ENCODE assay signal across 2 cellular contexts in genomic region chr19:33444238-33444992, GRCh38.
TF ChIP-seq lines count a peak whose summit lies in the region.

No MANE protein-coding gene starts in this region.

TF ChIP-seq in GM23338, 12 proteins besides CTCF, POLR2A, EP300 and RAD21 (continued from another document):
- no peak for TF ChIP-seq ZNF462 (CRISPR knock-in tag; IDR thresholded peaks at IDR 0.05)
- TF ChIP-seq ZNF114 (CRISPR knock-in tag; IDR thresholded peaks at IDR 0.05), result no peak
- TF ChIP-seq EZH2phosphoT487 (IDR thresholded peaks at IDR 0.05; ENCODE audit: unreplicated experiment), result no peak
- no peak for TF ChIP-seq STAT1 (IDR thresholded peaks at IDR 0.05; ENCODE audit: unreplicated experiment)
- TF ChIP-seq JUNB (IDR thresholded peaks at IDR 0.05; ENCODE audit: unreplicated experiment), result no peak
- no peak for TF ChIP-seq REST (IDR thresholded peaks at IDR 0.05; ENCODE audit: unreplicated experiment)

TF ChIP-seq in HEK293, 187 proteins besides CTCF, POLR2A, EP300 and RAD21 (continued from another document):
- no peak for TF ChIP-seq HIC1 (tag by site-specific recombination; IDR thresholded peaks at IDR 0.05)
- TF ChIP-seq ZSCAN5A (tag by site-specific recombination; IDR thresholded peaks at IDR 0.05), result no peak
- no peak for TF ChIP-seq GLI2 (tag by site-specific recombination; IDR thresholded peaks at IDR 0.05; ENCODE audit: borderline replicate concordance, low read depth)
- TF ChIP-seq GLI4 (tag by site-specific recombination; IDR thresholded peaks at IDR 0.05), result no peak
- no peak for TF ChIP-seq ZNF645 (tag by site-specific recombination; IDR thresholded peaks at IDR 0.05)
- TF ChIP-seq ZNF530 (tag by site-specific recombination; IDR thresholded peaks at IDR 0.05; ENCODE audit: low read depth), result no peak
- TF ChIP-seq ZNF223 (tag by site-specific recombination; IDR thresholded peaks at IDR 0.05), result no peak
- no peak for TF ChIP-seq ZNF138 (tag by site-specific recombination; IDR thresholded peaks at IDR 0.05; ENCODE audit: borderline replicate concordance)
- TF ChIP-seq EGR2 (tag by site-specific recombination; IDR thresholded peaks at IDR 0.05; ENCODE audit: low read depth), result 0 out of 2 replicates have a peak, but pooled peaks have one; percentile 7
- TF ChIP-seq ZNF701 (tag by site-specific recombination; IDR thresholded peaks at IDR 0.05), result no peak
- peak; percentile 57 for TF ChIP-seq GLIS2 (tag by site-specific recombination; IDR thresholded peaks at IDR 0.05)
- no peak for TF ChIP-seq ZNF549 (tag by site-specific recombination; IDR thresholded peaks at IDR 0.05)
- no peak for TF ChIP-seq ZNF654 (tag by site-specific recombination; IDR thresholded peaks at IDR 0.05; ENCODE audit: low read depth)
- peak; percentile 69 for TF ChIP-seq ZIC2 (tag by site-specific recombination; IDR thresholded peaks at IDR 0.05)
- TF ChIP-seq ZNF610 (tag by site-specific recombination; IDR thresholded peaks at IDR 0.05; ENCODE audit: borderline replicate concordance), result no peak
- TF ChIP-seq ZNF280C (tag by site-specific recombination; IDR thresholded peaks at IDR 0.05), result no peak
- no peak for TF ChIP-seq ZNF248 (tag by site-specific recombination; IDR thresholded peaks at IDR 0.05)
- TF ChIP-seq ZNF354C (tag by site-specific recombination; IDR thresholded peaks at IDR 0.05; ENCODE audit: borderline replicate concordance, low read depth), result no peak
- TF ChIP-seq ZNF169 (tag by site-specific recombination; IDR thresholded peaks at IDR 0.05), result no peak
- TF ChIP-seq ZBTB48 (tag by site-specific recombination; IDR thresholded peaks at IDR 0.05), result no peak
- no peak for TF ChIP-seq ZNF660 (tag by site-specific recombination; IDR thresholded peaks at IDR 0.05)
- TF ChIP-seq ZFHX2 (tag by site-specific recombination; conservative IDR thresholded peaks at IDR 0.05), result peak; percentile 22; the same call in 1 of the 2 replicates
- no peak for TF ChIP-seq ZNF792 (tag by site-specific recombination; IDR thresholded peaks at IDR 0.05)
- TF ChIP-seq ZNF23 (tag by site-specific recombination; IDR thresholded peaks at IDR 0.05; ENCODE audit: borderline replicate concordance), result no peak
